27 cellular contexts compared by ENCODE assay signal in genomic region chr1:1981142-1981500, GRCh38. TPM values are rescaled to one million over a fixed set of nuclear protein-coding genes. Genes with fewer than 3 reads are reported as not detected.
DNase-seq lines count a peak whose midpoint lies in the region; ATAC-seq and TF ChIP-seq lines count a peak whose summit lies in the region.
"Had no signal": no experiment of that assay in that cellular context is flagged by ENCODE, and none has a peak within 500 bp of the region (broad histone marks: within the 10 kb centered on the region; RNA-seq: fewer than 3 reads in every experiment).

No MANE protein-coding gene starts in this region.

- H3K36me3 Mint-ChIP-seq in CD14-positive monocyte: no peaks in the 10 kb centered on the region
- H3K36me3 Mint-ChIP-seq: CD4-positive, alpha-beta memory T cell; CD4-positive, CD25-positive, alpha-beta regulatory T cell; CD8-positive, alpha-beta memory T cell had no signal

- H3K23ac ChIP-seq in neuronal stem cell (ENCODE audit: low read depth, low read length, poor library complexity): no peak overlapping the region

- no peak overlapping the region for H4K8ac ChIP-seq in neuronal stem cell (ENCODE audit: low read depth, low read length)

- H3K4me1 ChIP-seq in neuronal stem cell (ENCODE audit: control insufficient read depth in 2 of 2, insufficient read depth in 1 of 2, low read depth in 1 of 2, low read length in 2 of 2) (peaks cover 0 to 5% of the 10 kb centered on the region in 2 donors), ovary (ENCODE audit: insufficient read depth) (no peaks in the 10 kb centered on the region)
- H3K4me1 ChIP-seq: BE2C had no signal

- H2BK120ac ChIP-seq in neuronal stem cell (ENCODE audit: low read depth, low read length): no peak overlapping the region

- H3K27me3 ChIP-seq in H7 (ENCODE audit: control insufficient read depth, insufficient read depth, low read length) (no peaks in the 10 kb centered on the region), neuronal stem cell (ENCODE audit: control insufficient read depth in 3 of 3, insufficient read depth in 3 of 3, low read depth in 1 of 3, low read length in 3 of 3) (peaks cover 0 to 10% (median 0%) of the 10 kb centered on the region in 3 experiments), ovary (no peaks in the 10 kb centered on the region)
- H3K27me3 ChIP-seq: BLaER1 had no signal

- H3K9me3 ChIP-seq in neuronal stem cell (replicated peaks in 1 of 2; ENCODE audit: control insufficient read depth in 2 of 2, insufficient read depth in 1 of 2, low read depth in 1 of 2, low read length in 2 of 2) (peaks cover 4 to 5% of the 10 kb centered on the region in 2 donors), ovary (no peaks in the 10 kb centered on the region)
- H3K9me3 ChIP-seq: BE2C had no signal

- peak overlapping the region; percentile 17 for H2BK15ac ChIP-seq in neuronal stem cell (ENCODE audit: low read length)

- no peak overlapping the region for H3K4me3 Mint-ChIP-seq in CD14-positive monocyte
- H3K4me3 Mint-ChIP-seq: CD4-positive, alpha-beta memory T cell; CD4-positive, CD25-positive, alpha-beta regulatory T cell; CD8-positive, alpha-beta memory T cell had no signal

- H3K4me3 ChIP-seq in H7 (ENCODE audit: insufficient read depth, low read depth, low read length) (no peak overlapping the region), neuronal stem cell (ENCODE audit: low read length in 2 of 2) (peak overlapping the region in 1 of 2 donors; percentile 11), ovary (no peak overlapping the region)
- H3K4me3 ChIP-seq: BLaER1, GM12878 had no signal

- H2AFZ ChIP-seq in neuronal stem cell (ENCODE audit: low read length): no peak overlapping the region

- no peak for TF ChIP-seq POLR2A in ovary (IDR thresholded peaks at IDR 0.05)

- peak overlapping the region; percentile 81 for H2AK5ac ChIP-seq in neuronal stem cell (ENCODE audit: low read depth, low read length)

- no peak overlapping the region for H3K9ac ChIP-seq in neuronal stem cell (ENCODE audit: low read depth, low read length, poor library complexity)
- H3K9ac ChIP-seq: BLaER1 had no signal

- H3K36me3 ChIP-seq in H7 (replicated peaks; ENCODE audit: control insufficient read depth, insufficient read depth, low read length): no peaks in the 10 kb centered on the region
- H3K36me3 ChIP-seq in neuronal stem cell (replicated peaks in 1 of 2; ENCODE audit: control insufficient read depth in 2 of 2, insufficient read depth in 2 of 2, low read length in 2 of 2): no peaks in the 10 kb centered on the region
- H3K36me3 ChIP-seq in ovary: no peaks in the 10 kb centered on the region
- H3K36me3 ChIP-seq: BE2C, BLaER1 had no signal

- no peak overlapping the region for H3K4ac ChIP-seq in neuronal stem cell (ENCODE audit: low read length)

- no peak overlapping the region for H3K27ac ChIP-seq in neuronal stem cell (replicated peaks; ENCODE audit: low read length)
- no peak overlapping the region for H3K27ac ChIP-seq in ovary
- H3K27ac ChIP-seq: BLaER1, C4-2B had no signal

- no peak overlapping the region for H3K27ac Mint-ChIP-seq in CD14-positive monocyte
- H3K27ac Mint-ChIP-seq: CD4-positive, alpha-beta memory T cell; CD4-positive, CD25-positive, alpha-beta regulatory T cell; CD8-positive, alpha-beta memory T cell had no signal

- H3K4me2 ChIP-seq in neuronal stem cell (ENCODE audit: insufficient read depth, low read length, poor library complexity, severe bottlenecking): no peak overlapping the region
- H3K4me2 ChIP-seq: BLaER1 had no signal

- no peak for ATAC-seq in HG03442 (IDR thresholded peaks at IDR 0.05; ENCODE audit: unreplicated experiment)
- ATAC-seq: GM12878 had no signal

- TF ChIP-seq EP300 in ovary (IDR thresholded peaks at IDR 0.05): no peak

- DNase-seq in CD14-positive monocyte (ENCODE audit: low spot score): peak; percentile 38
- DNase-seq in H7: peak; percentile 51
- no peak for DNase-seq in neuronal stem cell (ENCODE audit: low spot score)
- no peak for DNase-seq in NCI-H2171 treated with DMSO at 0.1 percent for 48 hours (lab: John Stamatoyannopoulos, UW)
- no peak for DNase-seq in ovary
- DNase-seq: 8988T; ACHN; BE2C; CD4-positive, alpha-beta memory T cell; CD4-positive, CD25-positive, alpha-beta regulatory T cell; CD8-positive, alpha-beta memory T cell; COR-L47; DMS 273 treated with DMSO at 0.1 percent for 48 hours; DMS153; DMS53; DMS79; DND-41; EL; GDM1 had no signal

- H3K9me3 Mint-ChIP-seq in CD14-positive monocyte: peaks cover 12 to 29% (median 21%) of the 10 kb centered on the region in 7 donors
- H3K9me3 Mint-ChIP-seq: CD8-positive, alpha-beta memory T cell had no signal

- H3K14ac ChIP-seq in neuronal stem cell (ENCODE audit: low read length): no peak overlapping the region

- H2BK5ac ChIP-seq in neuronal stem cell (ENCODE audit: low read length): no peak overlapping the region

- peaks cover under 1 to 7% (median 5%) of the 10 kb centered on the region in 3 donors for H3K27me3 Mint-ChIP-seq in CD14-positive monocyte (ENCODE audit: low read depth in 3 of 3)
- H3K27me3 Mint-ChIP-seq: CD8-positive, alpha-beta memory T cell had no signal

- no CpG with 5 or more reads among the region's 26 CpGs for WGBS in neuronal stem cell (ENCODE audit: extremely low coverage in 2 of 2, insufficient read length in 2 of 2, insufficient replicate concordance in 1 of 2), 2 donors
- 85 to 91% (median 88%) methylated on average over 8 to 26 of the region's 26 CpGs for WGBS in ovary, 3 donors

- H3K4me1 Mint-ChIP-seq in CD14-positive monocyte: no peaks in the 10 kb centered on the region
- H3K4me1 Mint-ChIP-seq: CD4-positive, alpha-beta memory T cell; CD4-positive, CD25-positive, alpha-beta regulatory T cell; CD8-positive, alpha-beta memory T cell had no signal

- TF ChIP-seq CTCF in CD14-positive monocyte (IDR thresholded peaks at IDR 0.05) (no peak), ovary (IDR thresholded peaks at IDR 0.05) (no peak)

- no peak overlapping the region for H2BK12ac ChIP-seq in neuronal stem cell (ENCODE audit: low read length)

- H3K18ac ChIP-seq in neuronal stem cell (ENCODE audit: low read length): no peak overlapping the region

- H4K91ac ChIP-seq in neuronal stem cell (ENCODE audit: low read depth, low read length, poor library complexity): no peak overlapping the region

- peaks cover 2% of the 10 kb centered on the region for H3K79me1 ChIP-seq in neuronal stem cell (ENCODE audit: low read depth, low read length)

- intact Hi-C loops in CD14-positive monocyte (cut with micrococcal nuclease): no loop called here
- intact Hi-C loops in ovary (cut with DNase I): no loop called here

RNA-seq across cellular contexts. Expression of gene CFAP74, which starts 22.5 kb away (rescaled TPM):
- polyA plus RNA-seq in CD14-positive monocyte (not detected), ovary (under 1 TPM; 0.05 to 0.18 TPM)
- total RNA-seq in H7 (2014; rRNA removed; shearing (Covaris generic)): not detected in 2 replicates
- 0.31 TPM for polyA plus RNA-seq in neuronal stem cell (2013, experiment 1 of 2)
- polyA plus RNA-seq in neuronal stem cell (2013, experiment 2 of 2): 0.22 TPM
- total RNA-seq in ovary: 1 to 10 TPM in 1 of 7 donors, under 1 TPM in 5, not detected in 1; 0.10 to 8.0 (median 0.67) TPM
- total RNA-seq: A673; CD4-positive, alpha-beta memory T cell; CD4-positive, CD25-positive, alpha-beta regulatory T cell; CD8-positive, alpha-beta memory T cell; Daoy; G401; GM12878 had no signal
- polyA plus RNA-seq: AG04450; CD4-positive, alpha-beta memory T cell; CD4-positive, CD25-positive, alpha-beta regulatory T cell; CD8-positive, alpha-beta memory T cell had no signal

RNA-seq across cellular contexts. Expression of gene GABRD, which starts 38.0 kb away (rescaled TPM):
- not detected for polyA plus RNA-seq in CD14-positive monocyte
- total RNA-seq in H7 (2014; rRNA removed; shearing (Covaris generic)): 2.7 and 5.1 TPM in 2 replicates
- 0.08 TPM for polyA plus RNA-seq in neuronal stem cell (2013, experiment 1 of 2)
- 0.04 TPM for polyA plus RNA-seq in neuronal stem cell (2013, experiment 2 of 2)
- under 1 TPM in 2 of 7 donors, not detected in 5; 0.33 to 0.40 TPM for total RNA-seq in ovary
- under 1 TPM in 1 of 2 donors, not detected in 1; 0.13 TPM for polyA plus RNA-seq in ovary
- total RNA-seq: A673; CD4-positive, alpha-beta memory T cell; CD8-positive, alpha-beta memory T cell; Daoy; GM12878 had no signal
- polyA plus RNA-seq: AG04450; CD4-positive, alpha-beta memory T cell; CD4-positive, CD25-positive, alpha-beta regulatory T cell; CD8-positive, alpha-beta memory T cell; GM12878 had no signal

Comparison
In these comparisons a context has a peak if more than half of its experiments do, and no peak if none do; other contexts are left out.
1. DNase-seq: peak in CD14-positive monocyte (single experiment) and H7 (single experiment); none in neuronal stem cell (single experiment), NCI-H2171 treated with DMSO at 0.1 percent for 48 hours (single experiment) and ovary (0 of 5).